Comparison of ENCODE assay signal across 19 cellular contexts in genomic region chr18:73954267-73954666, GRCh38.
DNase-seq lines count a peak whose midpoint lies in the region; ATAC-seq and TF ChIP-seq lines count a peak whose summit lies in the region.
"Had no signal": no experiment of that assay in that cellular context is flagged by ENCODE, and none has a peak within 500 bp of the region (broad histone marks: within the 10 kb centered on the region; RNA-seq: fewer than 3 reads in every experiment).

No MANE protein-coding gene starts in this region.

- H3K36me3 ChIP-seq in BLaER1 (no peaks in the 10 kb centered on the region), Loucy (ENCODE audit: insufficient read depth, low read length) (no peaks in the 10 kb centered on the region)
- H3K36me3 ChIP-seq: BE2C had no signal

- H3K36me3 Mint-ChIP-seq in stimulated activated naive B cell treated with anti-CD40 and anti-IgM and Interleukin-4, amounts not matched to agents 10 μg/mL and 1 μg/mL and 100 μg/mL, for 72 hours, result no peaks in the 10 kb centered on the region
- H3K36me3 Mint-ChIP-seq: CD14-positive monocyte; CD4-positive, alpha-beta memory T cell had no signal

- intact Hi-C loops in Right ventricle myocardium superior (cut with DNase I), result no loop called here

- H3K27me3 Mint-ChIP-seq in stimulated activated naive B cell treated with anti-CD40 and anti-IgM and Interleukin-4, amounts not matched to agents 10 μg/mL and 1 μg/mL and 100 μg/mL, for 72 hours, result no peaks in the 10 kb centered on the region

- H4K20me1 ChIP-seq in BLaER1 (no peaks in the 10 kb centered on the region), Loucy (ENCODE audit: insufficient read depth, low read length, poor library complexity, severe bottlenecking) (no peaks in the 10 kb centered on the region)

- H3K27ac Mint-ChIP-seq in stimulated activated naive B cell treated with anti-CD40 and anti-IgM and Interleukin-4, amounts not matched to agents 10 μg/mL and 1 μg/mL and 100 μg/mL, for 72 hours, result no peak overlapping the region
- H3K27ac Mint-ChIP-seq: CD14-positive monocyte; CD4-positive, alpha-beta memory T cell; HFFc6 had no signal

- H3K4me3 ChIP-seq in BLaER1 (no peak overlapping the region), Loucy (ENCODE audit: low read length, poor library complexity, severe bottlenecking) (no peak overlapping the region)
- H3K4me3 ChIP-seq: GM12878 had no signal

- H3K9me3 Mint-ChIP-seq in stimulated activated naive B cell treated with anti-CD40 and anti-IgM and Interleukin-4, amounts not matched to agents 10 μg/mL and 1 μg/mL and 100 μg/mL, for 72 hours, result peaks cover 0 to 4% of the 10 kb centered on the region in 2 donors
- H3K9me3 Mint-ChIP-seq: HFFc6 had no signal

- no peak overlapping the region for H3K4me3 Mint-ChIP-seq in stimulated activated naive B cell treated with anti-CD40 and anti-IgM and Interleukin-4, amounts not matched to agents 10 μg/mL and 1 μg/mL and 100 μg/mL, for 72 hours
- H3K4me3 Mint-ChIP-seq: CD4-positive, alpha-beta memory T cell; HFFc6 had no signal

- ATAC-seq in stimulated activated naive B cell treated with anti-CD40 and anti-IgM and Interleukin-4, amounts not matched to agents 10 μg/mL and 1 μg/mL and 100 μg/mL, for 72 hours (replicated peaks), result peak; percentile 47 to 48
- no peak for ATAC-seq in Right ventricle myocardium superior (ENCODE audit: poor library complexity)
- no peak for ATAC-seq in HG03432 (IDR thresholded peaks at IDR 0.05; ENCODE audit: unreplicated experiment)
- ATAC-seq: GM12878, HCT116 had no signal

- H3K27me3 ChIP-seq in BLaER1 (no peaks in the 10 kb centered on the region), Loucy (ENCODE audit: insufficient read depth, low read length, poor library complexity, severe bottlenecking) (peaks cover 10% of the 10 kb centered on the region)
- H3K27me3 ChIP-seq: BE2C had no signal

- H3K9ac ChIP-seq in BLaER1 (no peak overlapping the region), Loucy (ENCODE audit: low read depth, low read length, poor library complexity, severe bottlenecking) (no peak overlapping the region)

- peak overlapping the region; percentile 70 for H3K4me2 ChIP-seq in BLaER1
- H3K4me2 ChIP-seq in Loucy (ENCODE audit: low read depth, low read length, poor library complexity, severe bottlenecking), result peak overlapping the region; percentile 20

- H2AFZ ChIP-seq in Loucy (ENCODE audit: low read length), result no peak overlapping the region

- H3K79me2 ChIP-seq in Loucy (ENCODE audit: insufficient read depth, low read length), result no peaks in the 10 kb centered on the region

- DNase-seq in NCI-H748 (lab: John Stamatoyannopoulos, UW; ENCODE audit: unreplicated experiment), result peak; percentile 41
- DNase-seq in NCI-H748 treated with DMSO at 0.1 percent for 48 hours (lab: John Stamatoyannopoulos, UW), result no peak
- no peak for DNase-seq in stimulated activated naive B cell treated with anti-CD40 and anti-IgM and Interleukin-4, amounts not matched to agents 10 μg/mL and 1 μg/mL and 100 μg/mL, for 72 hours
- no peak for DNase-seq in Right ventricle myocardium superior
- DNase-seq: 8988T; BE2C; Calu3; CD4-positive, alpha-beta memory T cell; DMS79 treated with DMSO at 0.1 percent for 48 hours; EL; GOT3; H7; HFFc6 had no signal

- peaks cover 7% of the 10 kb centered on the region for H3K9me3 ChIP-seq in BLaER1
- H3K9me3 ChIP-seq in Loucy (ENCODE audit: insufficient read depth, low read depth, low read length), result no peaks in the 10 kb centered on the region
- H3K9me3 ChIP-seq: BE2C had no signal

- peaks cover 20 to 44% of the 10 kb centered on the region in 2 donors for H3K4me1 Mint-ChIP-seq in stimulated activated naive B cell treated with anti-CD40 and anti-IgM and Interleukin-4, amounts not matched to agents 10 μg/mL and 1 μg/mL and 100 μg/mL, for 72 hours
- H3K4me1 Mint-ChIP-seq: CD14-positive monocyte had no signal

- peaks cover 54% of the 10 kb centered on the region for H3K4me1 ChIP-seq in BLaER1
- H3K4me1 ChIP-seq in Loucy (ENCODE audit: insufficient read depth, low read length, poor library complexity, severe bottlenecking), result peaks cover 21% of the 10 kb centered on the region
- H3K4me1 ChIP-seq: BE2C had no signal

- no peaks in the 10 kb centered on the region for H3F3A ChIP-seq in Loucy (ENCODE audit: low read depth)

- TF ChIP-seq CTCF in Loucy (conservative IDR thresholded peaks at IDR 0.05; ENCODE audit: low read length), result no peak

- no peak overlapping the region for H3K27ac ChIP-seq in BLaER1

- H3K9me2 ChIP-seq in Loucy (replicated peaks; ENCODE audit: low read depth, low read length), result no peaks in the 10 kb centered on the region

Comparison
In these comparisons a context has a peak if more than half of its experiments do, and no peak if none do; other contexts are left out.
1. ATAC-seq: peak in stimulated activated naive B cell treated with anti-CD40 and anti-IgM and Interleukin-4, amounts not matched to agents 10 μg/mL and 1 μg/mL and 100 μg/mL, for 72 hours (2 of 2); none in Right ventricle myocardium superior (single experiment) and HG03432 (single experiment).